8 cellular contexts compared by ENCODE assay signal in genomic region chr1:58883888-58884482, GRCh38.
DNase-seq lines count a peak whose midpoint lies in the region; ATAC-seq and TF ChIP-seq lines count a peak whose summit lies in the region.

No MANE protein-coding gene starts in this region.

- peak overlapping the region; percentile 68 to 96 for H3K27ac ChIP-seq in left lung
- no peak overlapping the region for H3K27ac ChIP-seq in testis

- H3K4me1 Mint-ChIP-seq in Caco-2 (ENCODE audit: low read depth, unreplicated experiment) = peaks cover 42% of the 10 kb centered on the region

- no peaks in the 10 kb centered on the region for H3K36me3 Mint-ChIP-seq in Caco-2 (ENCODE audit: insufficient read depth, unreplicated experiment)

- no peaks in the 10 kb centered on the region for H3K9me3 Mint-ChIP-seq in Caco-2 (ENCODE audit: unreplicated experiment)

- H3K27ac Mint-ChIP-seq in Caco-2 (ENCODE audit: unreplicated experiment) = peak overlapping the region; percentile 78

- H3K4me3 ChIP-seq in Caco-2 (ENCODE audit: low read depth, low read length) = no peak overlapping the region
- H3K4me3 ChIP-seq in left lung = no peak overlapping the region
- no peak overlapping the region for H3K4me3 ChIP-seq in testis

- TF ChIP-seq POLR2A in testis (IDR thresholded peaks at IDR 0.05) = no peak

- ATAC-seq in HG02763 (IDR thresholded peaks at IDR 0.05; ENCODE audit: unreplicated experiment) (peak; percentile 57), left lung (peak; percentile 16)

- H3K27me3 Mint-ChIP-seq in Caco-2 (ENCODE audit: insufficient read depth, unreplicated experiment) = no peaks in the 10 kb centered on the region

- CTCF ChIA-PET in Caco-2 (lab: Charles Lee) = no interaction called here

- TF ChIP-seq CTCF in Caco-2 (IDR thresholded peaks at IDR 0.05; ENCODE audit: insufficient read depth in 1 of 2, low read depth in 1 of 2, low read length in 1 of 2, severe bottlenecking in 1 of 2, unreplicated experiment in 1 of 2) = no peak
- no peak for TF ChIP-seq CTCF in left lung (IDR thresholded peaks at IDR 0.05)
- TF ChIP-seq CTCF in testis (IDR thresholded peaks at IDR 0.05) = no peak

- 35 to 60% methylated on average over 4 of the region's 4 CpGs for WGBS in testis, 2 donors

- POLR2A ChIA-PET in Caco-2 (lab: Charles Lee) = no interaction called here

- H3K27me3 ChIP-seq in Caco-2 (replicated peaks; ENCODE audit: control insufficient read depth, insufficient read depth, low read length) = no peaks in the 10 kb centered on the region
- no peaks in the 10 kb centered on the region for H3K27me3 ChIP-seq in left lung
- H3K27me3 ChIP-seq in testis = no peaks in the 10 kb centered on the region

- DNase-seq in Caco-2 (no peak), SK-N-DZ (ENCODE audit: low spot score) (peak; percentile 67), left lung (no peak), testis (no peak), NCI-H2081 (lab: John Stamatoyannopoulos, UW) (no peak), T-helper 9 cell (no peak)
- DNase-seq in activated CD4-positive, alpha-beta T cell treated with anti-CD3 and anti-CD28 coated beads, Interleukin-2, amount 50 U/mL, for 48 hours = no peak

- no peaks in the 10 kb centered on the region for H3K9me3 ChIP-seq in Caco-2
- H3K9me3 ChIP-seq in left lung = no peaks in the 10 kb centered on the region
- H3K9me3 ChIP-seq in testis = no peaks in the 10 kb centered on the region

- intact Hi-C loops in Caco-2 (cut with micrococcal nuclease; ENCODE audit: unreplicated experiment) (no loop called here), left lung (cut with DNase I) (no loop called here), testis (cut with DNase I; ENCODE audit: low total_unique reads) (no loop called here)

- H3K4me3 Mint-ChIP-seq in Caco-2 (ENCODE audit: unreplicated experiment) = no peak overlapping the region

- H3K36me3 ChIP-seq in Caco-2 (ENCODE audit: control insufficient read depth, insufficient read depth, low read length) = no peaks in the 10 kb centered on the region
- no peaks in the 10 kb centered on the region for H3K36me3 ChIP-seq in left lung
- H3K36me3 ChIP-seq in testis (ENCODE audit: low read depth, missing control alignments) = no peaks in the 10 kb centered on the region

- BruUV-seq in Caco-2 (replicated peaks; lab: Mats Ljungman, UMichigan) = no TSS peak

- H3K4me1 ChIP-seq in Caco-2 (peaks cover 49% of the 10 kb centered on the region), left lung (peaks cover 19 to 78% of the 10 kb centered on the region in 2 donors), testis (peaks cover 31% of the 10 kb centered on the region)

Comparison
In these comparisons a context has a peak if more than half of its experiments do, and no peak if none do; other contexts are left out.
1. H3K27ac ChIP-seq: peak in left lung (2 of 2); none in testis (0 of 2).